ENCODE assay signal across 20 cellular contexts in genomic region chr18:11807233-11807632, GRCh38. TPM values are rescaled to one million over a fixed set of nuclear protein-coding genes. Genes with fewer than 3 reads are reported as not detected.
DNase-seq lines count a peak whose midpoint lies in the region; ATAC-seq and TF ChIP-seq lines count a peak whose summit lies in the region.
"Had no signal": no experiment of that assay in that cellular context is flagged by ENCODE, and none has a peak within 500 bp of the region (broad histone marks: within the 10 kb centered on the region; RNA-seq: fewer than 3 reads in every experiment).

No MANE protein-coding gene starts in this region.

- CTCF ChIA-PET in PC-3 (lab: Charles Lee) = no interaction called here

- H3K9ac ChIP-seq in PC-3 (ENCODE audit: low read length) = peak overlapping the region; percentile 56
- H3K9ac ChIP-seq in neuronal stem cell (ENCODE audit: low read depth, low read length, poor library complexity) = no peak overlapping the region

- peak overlapping the region; percentile 24 for H2AK5ac ChIP-seq in neuronal stem cell (ENCODE audit: low read depth, low read length)

- DNase-seq in ELR (ENCODE audit: low read depth) (peak; percentile 22), PC-3 (peak; percentile 37), epithelial cell of prostate (ENCODE audit: low read depth, low spot score) (no peak), neuronal stem cell (ENCODE audit: low spot score) (no peak), SHP77 (lab: John Stamatoyannopoulos, UW) (no peak), posterior vena cava (ENCODE audit: low spot score) (no peak)
- no peak for DNase-seq in stimulated activated CD4-positive, alpha-beta T cell treated with anti-CD3 and anti-CD28 coated beads, Interleukin-2, amount 100 ng/mL, for 48 hours
- DNase-seq: activated CD4-positive, alpha-beta T cell treated with anti-CD3 and anti-CD28 coated beads, Interleukin-2, amount 50 U/mL, for 1 hour; CD4-positive, CD25-positive, alpha-beta regulatory T cell; cortex of kidney; midbrain; NCI-H1436; NCI-H2171; nephron progenitor cell; stimulated activated CD4-positive, alpha-beta T cell treated with anti-CD3 and anti-CD28 coated beads, Interleukin-2, amount 100 ng/mL, for 24 hours; stimulated activated naive CD4-positive, alpha-beta T cell treated with Interleukin-2 at 50 U/mL for 16 hours; T-helper 17 cell had no signal

- H3K4me2 ChIP-seq in PC-3 (ENCODE audit: low read length) (peak overlapping the region; percentile 32), neuronal stem cell (ENCODE audit: insufficient read depth, low read length, poor library complexity, severe bottlenecking) (no peak overlapping the region)

- no peak overlapping the region for H2BK120ac ChIP-seq in neuronal stem cell (ENCODE audit: low read depth, low read length)

- H3K79me1 ChIP-seq in neuronal stem cell (ENCODE audit: low read depth, low read length) = no peaks in the 10 kb centered on the region

- no peak for TF ChIP-seq EP300 in gastroesophageal sphincter (IDR thresholded peaks at IDR 0.05)

- peak overlapping the region; percentile 14; the same call in 1 of the 2 replicates for H2AFZ ChIP-seq in PC-3 (ENCODE audit: low read length)
- no peak overlapping the region for H2AFZ ChIP-seq in neuronal stem cell (ENCODE audit: low read length)

- no CpG with 5 or more reads among the region's 7 CpGs for WGBS in neuronal stem cell (ENCODE audit: extremely low coverage in 2 of 2, insufficient read length in 2 of 2, insufficient replicate concordance in 1 of 2), 2 donors
- 86 to 96% methylated on average over 6 to 7 of the region's 7 CpGs for WGBS in gastroesophageal sphincter (ENCODE audit: low coverage in 1 of 2), 2 donors

- no peak overlapping the region for H2BK15ac ChIP-seq in neuronal stem cell (ENCODE audit: low read length)

- H3K14ac ChIP-seq in neuronal stem cell (ENCODE audit: low read length) = no peak overlapping the region

- no peak overlapping the region for H4K91ac ChIP-seq in neuronal stem cell (ENCODE audit: low read depth, low read length, poor library complexity)

- H3K4me1 ChIP-seq in PC-3 (ENCODE audit: insufficient read depth, low read length) (peaks cover 25% of the 10 kb centered on the region), neuronal stem cell (ENCODE audit: control insufficient read depth in 2 of 2, insufficient read depth in 1 of 2, low read depth in 1 of 2, low read length in 2 of 2) (peaks cover 7 to 17% of the 10 kb centered on the region in 2 donors), gastroesophageal sphincter (no peaks in the 10 kb centered on the region)
- H3K4me1 ChIP-seq: thyroid gland had no signal

- H3K27me3 ChIP-seq in PC-3 (ENCODE audit: low read length) (0 out of 2 replicates have a peak, but pooled peaks cover 2% of the 10 kb centered on the region), neuronal stem cell (ENCODE audit: control insufficient read depth in 3 of 3, insufficient read depth in 3 of 3, low read depth in 1 of 3, low read length in 3 of 3) (no peaks in the 10 kb centered on the region), gastroesophageal sphincter (no peaks in the 10 kb centered on the region)
- H3K27me3 ChIP-seq: thyroid gland had no signal

- POLR2A ChIA-PET in PC-3 (lab: Charles Lee; ENCODE audit: unreplicated experiment) = no interaction called here

- no peak overlapping the region for H2BK5ac ChIP-seq in neuronal stem cell (ENCODE audit: low read length)

- no TSS peak for BruUV-seq in PC-3 (replicated peaks; lab: Mats Ljungman, UMichigan)

- intact Hi-C loops in PC-3 (cut with micrococcal nuclease) (loop anchor here (5.0 kb wide), 1 partner anchor 65 kb away; no protein-coding TSS in a partner anchor), posterior vena cava (cut with DNase I) (no loop called here)

- no peak for TF ChIP-seq POLR2A in gastroesophageal sphincter (IDR thresholded peaks at IDR 0.05)

- ATAC-seq in PC-3 (no peak), gastroesophageal sphincter (no peak)
- ATAC-seq: HepG2, T-helper 17 cell had no signal

- H4K8ac ChIP-seq in neuronal stem cell (ENCODE audit: low read depth, low read length) = no peak overlapping the region

- no peaks in the 10 kb centered on the region for H4K20me1 ChIP-seq in PC-3 (ENCODE audit: low read length)

- no peak overlapping the region for H3K4ac ChIP-seq in neuronal stem cell (ENCODE audit: low read length)

- no peak overlapping the region for H2BK12ac ChIP-seq in neuronal stem cell (ENCODE audit: low read length)

- H3K23ac ChIP-seq in neuronal stem cell (ENCODE audit: low read depth, low read length, poor library complexity) = no peak overlapping the region

- H3K36me3 ChIP-seq in PC-3 (ENCODE audit: low read depth, low read length) = no peaks in the 10 kb centered on the region
- no peaks in the 10 kb centered on the region for H3K36me3 ChIP-seq in neuronal stem cell (replicated peaks in 1 of 2; ENCODE audit: control insufficient read depth in 2 of 2, insufficient read depth in 2 of 2, low read length in 2 of 2)
- H3K36me3 ChIP-seq in gastroesophageal sphincter = no peaks in the 10 kb centered on the region
- H3K36me3 ChIP-seq: thyroid gland had no signal

- H3F3A ChIP-seq in PC-3 (ENCODE audit: low read length, unreplicated experiment) = no peaks in the 10 kb centered on the region

- TF ChIP-seq CTCF in PC-3 (conservative IDR thresholded peaks at IDR 0.05; ENCODE audit: low read depth, low read length) = no peak
- no peak for TF ChIP-seq CTCF in gastroesophageal sphincter (IDR thresholded peaks at IDR 0.05)

- no peaks in the 10 kb centered on the region for H3K9me2 ChIP-seq in PC-3 (replicated peaks; ENCODE audit: low read length)

- H3K27ac ChIP-seq in PC-3 (ENCODE audit: low read length) = peak overlapping the region; percentile 91
- peak overlapping the region; percentile 69 for H3K27ac ChIP-seq in epithelial cell of prostate
- no peak overlapping the region for H3K27ac ChIP-seq in neuronal stem cell (replicated peaks; ENCODE audit: low read length)
- no peak overlapping the region for H3K27ac ChIP-seq in gastroesophageal sphincter
- H3K27ac ChIP-seq: thyroid gland had no signal

- H3K18ac ChIP-seq in neuronal stem cell (ENCODE audit: low read length) = no peak overlapping the region

- H3K9me3 ChIP-seq in PC-3 (ENCODE audit: low read length) (no peaks in the 10 kb centered on the region), neuronal stem cell (replicated peaks in 1 of 2; ENCODE audit: control insufficient read depth in 2 of 2, insufficient read depth in 1 of 2, low read depth in 1 of 2, low read length in 2 of 2) (no peaks in the 10 kb centered on the region), gastroesophageal sphincter (no peaks in the 10 kb centered on the region)
- H3K9me3 ChIP-seq: thyroid gland had no signal

- no peaks in the 10 kb centered on the region for H3K79me2 ChIP-seq in PC-3 (ENCODE audit: low read length)

- H3K4me3 ChIP-seq in PC-3 (ENCODE audit: low read length) (no peak overlapping the region), neuronal stem cell (ENCODE audit: low read length in 2 of 2) (no peak overlapping the region), gastroesophageal sphincter (no peak overlapping the region)
- H3K4me3 ChIP-seq: thyroid gland had no signal

RNA-seq across cellular contexts. Expression of gene CHMP1B, which starts 44.0 kb away (rescaled TPM):
- total RNA-seq in PC-3 (2014; rRNA removed) (81.9 and 89.5 TPM in 2 replicates), gastroesophageal sphincter (10 to 100 TPM; 46.0 to 71.6 (median 52.8) TPM), posterior vena cava (10 to 100 TPM; 44.0 to 44.4 TPM)
- 31.5 TPM for polyA plus RNA-seq in neuronal stem cell (2013, experiment 1 of 2)
- 31.3 TPM for polyA plus RNA-seq in neuronal stem cell (2013, experiment 2 of 2)

Comparison
In these comparisons a context has a peak if more than half of its experiments do, and no peak if none do; other contexts are left out.
1. DNase-seq: peak in ELR (single experiment) and PC-3 (single experiment); none in epithelial cell of prostate (single experiment), neuronal stem cell (single experiment), SHP77 (0 of 2), posterior vena cava (single experiment) and stimulated activated CD4-positive, alpha-beta T cell treated with anti-CD3 and anti-CD28 coated beads, Interleukin-2, amount 100 ng/mL, for 48 hours (0 of 2).
2. H3K27ac ChIP-seq: peak in PC-3 (single experiment) and epithelial cell of prostate (single experiment); none in neuronal stem cell (single experiment) and gastroesophageal sphincter (0 of 4).